17 cellular contexts compared by ENCODE assay signal in genomic region chr12:32332446-32332845, GRCh38.
DNase-seq lines count a peak whose midpoint lies in the region; TF ChIP-seq lines count a peak whose summit lies in the region.
"Had no signal": no experiment of that assay in that cellular context is flagged by ENCODE, and none has a peak within 500 bp of the region (broad histone marks: within the 10 kb centered on the region; RNA-seq: fewer than 3 reads in every experiment).

No MANE protein-coding gene starts in this region.

- no peak overlapping the region for H3K4ac ChIP-seq in H9 (ENCODE audit: low read depth, low read length)

- no peaks in the 10 kb centered on the region for H3K27me3 Mint-ChIP-seq in H9 (ENCODE audit: low read depth)
- no peaks in the 10 kb centered on the region for H3K27me3 Mint-ChIP-seq in nephron progenitor cell (ENCODE audit: low read depth, poor library complexity)
- no peaks in the 10 kb centered on the region for H3K27me3 Mint-ChIP-seq in mesothelial cell of epicardium (ENCODE audit: low read depth)
- no peaks in the 10 kb centered on the region for H3K27me3 Mint-ChIP-seq in CD8-positive, alpha-beta memory T cell

- no peak overlapping the region for H4K91ac ChIP-seq in H9 (ENCODE audit: insufficient read length, low read depth, low read length)

- H3K4me2 ChIP-seq in H9 (ENCODE audit: insufficient read depth, insufficient read length, low read length) = no peak overlapping the region

- no peaks in the 10 kb centered on the region for H3K27me3 ChIP-seq in H9 (ENCODE audit: insufficient read depth, low read length)
- no peaks in the 10 kb centered on the region for H3K27me3 ChIP-seq in CD8-positive, alpha-beta memory T cell (ENCODE audit: insufficient read depth, low read length, poor library complexity, severe bottlenecking)

- no peaks in the 10 kb centered on the region for H4K20me1 ChIP-seq in H9 (ENCODE audit: control insufficient read depth, insufficient read depth, insufficient read length)

- H2BK15ac ChIP-seq in H9 (ENCODE audit: low read depth, low read length) = no peak overlapping the region

- H3T11ph ChIP-seq in H9 (ENCODE audit: low read length) = no peak overlapping the region

- no peak overlapping the region for H4K5ac ChIP-seq in H9 (ENCODE audit: insufficient read length, low read depth, low read length)

- H3K27ac ChIP-seq in H9 (ENCODE audit: insufficient read length, low read depth, low read length) = no peak overlapping the region
- no peak overlapping the region for H3K27ac ChIP-seq in CD8-positive, alpha-beta memory T cell (ENCODE audit: low read depth, low read length)
- H3K27ac ChIP-seq: GM23248 had no signal

- no peak overlapping the region for H3K23ac ChIP-seq in H9 (ENCODE audit: insufficient read length, low read depth, low read length)

- no peak overlapping the region for H3K56ac ChIP-seq in H9 (ENCODE audit: insufficient read length, low read depth, low read length)

- no peak overlapping the region for H3K9ac ChIP-seq in H9 (ENCODE audit: extremely low read depth, insufficient read length, low read length)
- H3K9ac ChIP-seq: GM23248 had no signal

- H3K4me3 Mint-ChIP-seq in H9 (no peak overlapping the region), nephron progenitor cell (no peak overlapping the region), mesothelial cell of epicardium (no peak overlapping the region)
- H3K4me3 Mint-ChIP-seq in CD8-positive, alpha-beta memory T cell = no peak overlapping the region

- H2BK12ac ChIP-seq in H9 (ENCODE audit: insufficient read length, low read depth, low read length) = no peak overlapping the region

- H2BK20ac ChIP-seq in H9 (ENCODE audit: low read depth, low read length, poor library complexity, severe bottlenecking) = no peak overlapping the region

- no peaks in the 10 kb centered on the region for H3K79me2 ChIP-seq in H9 (ENCODE audit: insufficient read depth, low read length)

- H3K36me3 ChIP-seq in CD8-positive, alpha-beta memory T cell (ENCODE audit: insufficient read depth, low read length) = peaks cover 2% of the 10 kb centered on the region

- no peaks in the 10 kb centered on the region for H3K4me1 ChIP-seq in H9 (ENCODE audit: insufficient read depth, low read length)
- no peaks in the 10 kb centered on the region for H3K4me1 ChIP-seq in CD8-positive, alpha-beta memory T cell (ENCODE audit: insufficient read depth, low read length)

- no peak overlapping the region for H3K4me3 ChIP-seq in CD8-positive, alpha-beta memory T cell (ENCODE audit: low read length)
- H3K4me3 ChIP-seq: GM23248, K562 had no signal

- peak overlapping the region in 2 of 3 experiments; percentile 9 to 73; a peak in 4 of 7 replicates for H3K27ac Mint-ChIP-seq in H9
- peak overlapping the region; percentile 83 for H3K27ac Mint-ChIP-seq in nephron progenitor cell
- H3K27ac Mint-ChIP-seq in mesothelial cell of epicardium = no peak overlapping the region
- peak overlapping the region in 1 of 8 donors; percentile 2 for H3K27ac Mint-ChIP-seq in CD8-positive, alpha-beta memory T cell

- DNase-seq in H9 = no peak
- peak; percentile 16 for DNase-seq in cerebellar cortex (ENCODE audit: low spot score)
- DNase-seq in iris pigment epithelial cell (ENCODE audit: low read depth) = peak; percentile 10
- no peak for DNase-seq in nephron progenitor cell
- DNase-seq in mesothelial cell of epicardium (ENCODE audit: low spot score in 2 of 2, unreplicated experiment in 2 of 2) = no peak
- DNase-seq in activated CD8-positive, alpha-beta memory T cell treated with anti-CD3 and anti-CD28 coated beads for 24 hours = no peak
- no peak for DNase-seq in NCI-H1048 (lab: John Stamatoyannopoulos, UW)
- no peak for DNase-seq in CD8-positive, alpha-beta memory T cell
- DNase-seq: C1 segment of cervical spinal cord, GM23248, NCI-H1105 treated with DMSO at 0.1 percent for 48 hours, NCI-H1694, NCI-H2081 treated with DMSO at 0.1 percent for 48 hours, NCI-H510A, NCI-H774, SHP77 had no signal

- no peak overlapping the region for H2AFZ ChIP-seq in H9 (ENCODE audit: low read length)
- H2AFZ ChIP-seq: GM23248 had no signal

- H2BK120ac ChIP-seq in H9 (ENCODE audit: low read depth, low read length, poor library complexity, severe bottlenecking) = no peak overlapping the region

- H2BK5ac ChIP-seq in H9 (ENCODE audit: insufficient read length, low read length) = no peak overlapping the region

- POLR2A ChIA-PET in CD8-positive, alpha-beta memory T cell (lab: Charles Lee) = no interaction called here

- peaks cover 11 to 54% (median 27%) of the 10 kb centered on the region in 3 experiments; a peak in 6 of 7 replicates for H3K36me3 Mint-ChIP-seq in H9 (ENCODE audit: insufficient read depth in 1 of 3, low read depth in 3 of 3)
- peaks cover 48% of the 10 kb centered on the region for H3K36me3 Mint-ChIP-seq in nephron progenitor cell (ENCODE audit: low read depth)
- H3K36me3 Mint-ChIP-seq in mesothelial cell of epicardium = peaks cover 16% of the 10 kb centered on the region
- peaks cover 2 to 22% (median 12%) of the 10 kb centered on the region in 3 donors for H3K36me3 Mint-ChIP-seq in CD8-positive, alpha-beta memory T cell

- H2AK5ac ChIP-seq in H9 (ENCODE audit: insufficient read length, low read length) = no peak overlapping the region

- no peaks in the 10 kb centered on the region for H3K79me1 ChIP-seq in H9 (ENCODE audit: insufficient read depth, low read depth, low read length, poor library complexity, severe bottlenecking)

- no peak overlapping the region for H3K14ac ChIP-seq in H9 (ENCODE audit: insufficient read depth, low read length)

- CTCF ChIA-PET in CD8-positive, alpha-beta memory T cell (lab: Charles Lee) = no interaction called here

- H3K4me1 Mint-ChIP-seq in H9 (peaks cover 6 to 8% of the 10 kb centered on the region in 2 experiments; a peak in 2 of 4 replicates), nephron progenitor cell (no peaks in the 10 kb centered on the region), mesothelial cell of epicardium (no peaks in the 10 kb centered on the region)
- peaks cover 6 to 9% (median 7%) of the 10 kb centered on the region in 3 donors for H3K4me1 Mint-ChIP-seq in CD8-positive, alpha-beta memory T cell

- no peak for TF ChIP-seq CTCF in H9 (conservative IDR thresholded peaks at IDR 0.05)
- TF ChIP-seq CTCF in nephron progenitor cell (IDR thresholded peaks at IDR 0.05) = no peak
- no peak for TF ChIP-seq CTCF in mesothelial cell of epicardium (IDR thresholded peaks at IDR 0.05; ENCODE audit: unreplicated experiment)

- WGBS in H9 (ENCODE audit: extremely low coverage, insufficient read length, low lambda C conversion rate) = no CpG with 5 or more reads among the region's 3 CpGs

- no peak overlapping the region for H3K18ac ChIP-seq in H9 (ENCODE audit: insufficient read length, low read depth, low read length)

- H3K9me3 ChIP-seq in H9 (ENCODE audit: control insufficient read depth, low read depth, low read length) = no peaks in the 10 kb centered on the region
- no peaks in the 10 kb centered on the region for H3K9me3 ChIP-seq in CD8-positive, alpha-beta memory T cell (ENCODE audit: low read length)

- H4K8ac ChIP-seq in H9 (replicated peaks; ENCODE audit: insufficient read length, low read depth, low read length) = no peak overlapping the region

- H3K9me3 Mint-ChIP-seq in H9 (no peaks in the 10 kb centered on the region), nephron progenitor cell (peaks cover under 1% of the 10 kb centered on the region), mesothelial cell of epicardium (no peaks in the 10 kb centered on the region)
- no peaks in the 10 kb centered on the region for H3K9me3 Mint-ChIP-seq in CD8-positive, alpha-beta memory T cell

- H3K23me2 ChIP-seq in H9 (ENCODE audit: insufficient read length, low read depth, low read length, poor library complexity, severe bottlenecking) = no peaks in the 10 kb centered on the region

Comparison
In these comparisons a context has a peak if more than half of its experiments do, and no peak if none do; other contexts are left out.
1. DNase-seq: peak in cerebellar cortex (single experiment) and iris pigment epithelial cell (single experiment); none in H9 (single experiment), nephron progenitor cell (single experiment), mesothelial cell of epicardium (0 of 2), activated CD8-positive, alpha-beta memory T cell treated with anti-CD3 and anti-CD28 coated beads for 24 hours (single experiment), NCI-H1048 (single experiment) and CD8-positive, alpha-beta memory T cell (0 of 5).